1 cellular context compared by ENCODE assay signal in genomic region chr4:146852365-146852764, GRCh38.
TF ChIP-seq lines count a peak whose summit lies in the region.

No MANE protein-coding gene starts in this region.

TF ChIP-seq in GM23338, 12 proteins besides CTCF, POLR2A, EP300 and RAD21 (continued from another document):
- TF ChIP-seq JUNB (IDR thresholded peaks at IDR 0.05; ENCODE audit: unreplicated experiment) (no peak), ZNF331 (CRISPR knock-in tag; IDR thresholded peaks at IDR 0.05; ENCODE audit: low read depth) (no peak), CREB1 (CRISPR knock-in tag; IDR thresholded peaks at IDR 0.05; ENCODE audit: low read depth) (no peak), ETS1 (IDR thresholded peaks at IDR 0.05) (no peak), POLR2AphosphoS5 (IDR thresholded peaks at IDR 0.05; ENCODE audit: low read depth) (no peak)
